Comparison of ENCODE assay signal across 20 cellular contexts in genomic region chr16:4894276-4895150, GRCh38. TPM values are rescaled to one million over a fixed set of nuclear protein-coding genes. Genes with fewer than 3 reads are reported as not detected.
A peak's percentile ranks its signal among the peaks of the same experiment; 100 is the strongest.
DNase-seq lines count a peak whose midpoint lies in the region; ATAC-seq and TF ChIP-seq lines count a peak whose summit lies in the region.
"Had no signal": no experiment of that assay in that cellular context is flagged by ENCODE, and none has a peak within 500 bp of the region (broad histone marks: within the 10 kb centered on the region; RNA-seq: fewer than 3 reads in every experiment).

No MANE protein-coding gene starts in this region.

- peaks cover 19% of the 10 kb centered on the region for H3K36me3 ChIP-seq in mammary epithelial cell (ENCODE audit: insufficient read depth, low read length)

- H3K4me1 ChIP-seq in mammary epithelial cell (ENCODE audit: insufficient read depth, low read length) = peaks cover 7% of the 10 kb centered on the region
- H3K4me1 ChIP-seq: Caco-2 had no signal

- H3K9me3 Mint-ChIP-seq in Calu3 (ENCODE audit: low read depth, unreplicated experiment) = no peaks in the 10 kb centered on the region
- no peaks in the 10 kb centered on the region for H3K9me3 Mint-ChIP-seq in stimulated activated naive CD8-positive, alpha-beta T cell treated with anti-CD3 and anti-CD28 coated beads, Interleukin-15, amount 100 ng/mL, for 72 hours
- H3K9me3 Mint-ChIP-seq: activated CD8-positive, alpha-beta T cell treated with anti-CD3 and anti-CD28 coated beads for 36 hours; activated naive CD8-positive, alpha-beta T cell treated with anti-CD3 and anti-CD28 coated beads, Interleukin-2, amount 50 U/mL, for 24 hours had no signal

- H3K27me3 ChIP-seq in mammary epithelial cell (ENCODE audit: insufficient read depth, low read length) = no peaks in the 10 kb centered on the region
- H3K27me3 ChIP-seq: esophagus muscularis mucosa, heart left ventricle had no signal

- no peak for TF ChIP-seq CTCF in Calu3 (IDR thresholded peaks at IDR 0.05; ENCODE audit: unreplicated experiment)
- no peak for TF ChIP-seq CTCF in mammary epithelial cell (conservative IDR thresholded peaks at IDR 0.05 in 1 of 2, IDR thresholded peaks at IDR 0.05 in 1 of 2; ENCODE audit: extremely low read depth in 1 of 2, insufficient read depth in 1 of 2, low read depth in 1 of 2, low read length in 2 of 2)

- no peaks in the 10 kb centered on the region for H3K27me3 Mint-ChIP-seq in Calu3 (ENCODE audit: unreplicated experiment)
- no peaks in the 10 kb centered on the region for H3K27me3 Mint-ChIP-seq in stimulated activated naive CD8-positive, alpha-beta T cell treated with anti-CD3 and anti-CD28 coated beads, Interleukin-15, amount 100 ng/mL, for 72 hours
- H3K27me3 Mint-ChIP-seq: activated CD8-positive, alpha-beta T cell treated with anti-CD3 and anti-CD28 coated beads for 36 hours; activated naive CD8-positive, alpha-beta T cell treated with anti-CD3 and anti-CD28 coated beads, Interleukin-2, amount 50 U/mL, for 24 hours had no signal

- H2AFZ ChIP-seq in mammary epithelial cell (ENCODE audit: low read depth, low read length) = no peak overlapping the region

- in situ Hi-C loops in mammary epithelial cell (cut with MboI; ENCODE audit: low sequenced_read_pairs in 2 of 2) = no loop called here

- H4K20me1 ChIP-seq in mammary epithelial cell (ENCODE audit: insufficient read depth, low read length) = no peaks in the 10 kb centered on the region

- 92% methylated on average over 10 of the region's 22 CpGs for WGBS in mammary epithelial cell (ENCODE audit: low coverage, missing lambda C conversion rate)

- H3K4me1 Mint-ChIP-seq in Calu3 (ENCODE audit: low read depth, unreplicated experiment) = no peaks in the 10 kb centered on the region
- no peaks in the 10 kb centered on the region for H3K4me1 Mint-ChIP-seq in stimulated activated naive CD8-positive, alpha-beta T cell treated with anti-CD3 and anti-CD28 coated beads, Interleukin-15, amount 100 ng/mL, for 72 hours
- H3K4me1 Mint-ChIP-seq: activated naive CD8-positive, alpha-beta T cell treated with anti-CD3 and anti-CD28 coated beads, Interleukin-2, amount 50 U/mL, for 24 hours had no signal

- H3K27ac Mint-ChIP-seq in Calu3 (ENCODE audit: unreplicated experiment) = peak overlapping the region; percentile 58
- H3K27ac Mint-ChIP-seq in stimulated activated naive CD8-positive, alpha-beta T cell treated with anti-CD3 and anti-CD28 coated beads, Interleukin-15, amount 100 ng/mL, for 72 hours = no peak overlapping the region
- H3K27ac Mint-ChIP-seq: activated CD8-positive, alpha-beta T cell treated with anti-CD3 and anti-CD28 coated beads for 36 hours; activated naive CD8-positive, alpha-beta T cell treated with anti-CD3 and anti-CD28 coated beads, Interleukin-2, amount 50 U/mL, for 24 hours had no signal

- intact Hi-C loops in Calu3 (cut with micrococcal nuclease; ENCODE audit: unreplicated experiment) (no loop called here), mammary epithelial cell (cut with micrococcal nuclease) (no loop called here)

- peak; percentile 34 for ATAC-seq in HG02798 (IDR thresholded peaks at IDR 0.05; ENCODE audit: poor library complexity, unreplicated experiment)
- no peak for ATAC-seq in stimulated activated naive CD8-positive, alpha-beta T cell treated with anti-CD3 and anti-CD28 coated beads, Interleukin-15, amount 100 ng/mL, for 72 hours
- no peak for ATAC-seq in HG02973 (IDR thresholded peaks at IDR 0.05; ENCODE audit: unreplicated experiment)
- no peak for ATAC-seq in HG03469 (IDR thresholded peaks at IDR 0.05; ENCODE audit: unreplicated experiment)
- ATAC-seq: activated CD8-positive, alpha-beta T cell treated with anti-CD3 and anti-CD28 coated beads for 36 hours; activated naive CD8-positive, alpha-beta T cell treated with anti-CD3 and anti-CD28 coated beads, Interleukin-2, amount 50 U/mL, for 24 hours; right cardiac atrium had no signal

- H3K4me3 Mint-ChIP-seq in Calu3 (ENCODE audit: low read depth, unreplicated experiment) = no peak overlapping the region
- H3K4me3 Mint-ChIP-seq in stimulated activated naive CD8-positive, alpha-beta T cell treated with anti-CD3 and anti-CD28 coated beads, Interleukin-15, amount 100 ng/mL, for 72 hours = no peak overlapping the region
- H3K4me3 Mint-ChIP-seq: activated CD8-positive, alpha-beta T cell treated with anti-CD3 and anti-CD28 coated beads for 36 hours; activated naive CD8-positive, alpha-beta T cell treated with anti-CD3 and anti-CD28 coated beads, Interleukin-2, amount 50 U/mL, for 24 hours had no signal

- no peak overlapping the region for H3K4me2 ChIP-seq in mammary epithelial cell (ENCODE audit: insufficient read depth, low read depth, low read length)

- no peak for DNase-seq in Calu3
- peak; percentile 91 for DNase-seq in SK-N-DZ (ENCODE audit: low spot score)
- DNase-seq in iPS-NIHi7 (ENCODE audit: extremely low spot score) = peak; percentile 41
- no peak for DNase-seq in mammary epithelial cell
- no peak for DNase-seq in stimulated activated naive CD8-positive, alpha-beta T cell treated with anti-CD3 and anti-CD28 coated beads, Interleukin-15, amount 100 ng/mL, for 72 hours
- DNase-seq: activated CD8-positive, alpha-beta T cell treated with anti-CD3 and anti-CD28 coated beads for 36 hours; activated naive CD8-positive, alpha-beta T cell treated with anti-CD3 and anti-CD28 coated beads, Interleukin-2, amount 50 U/mL, for 24 hours; Caco-2; heart left ventricle; kidney glomerular epithelial cell; NCI-H187; NCI-H510A; SW 1271 had no signal

- no peak overlapping the region for H3K4me3 ChIP-seq in mammary epithelial cell (replicated peaks in 1 of 3; ENCODE audit: insufficient read depth in 1 of 3, low read depth in 2 of 3, low read length in 3 of 3)
- H3K4me3 ChIP-seq: esophagus muscularis mucosa, heart left ventricle had no signal

- H3K27ac ChIP-seq in mammary epithelial cell (ENCODE audit: insufficient read depth, low read depth, low read length) = no peak overlapping the region
- H3K27ac ChIP-seq: esophagus muscularis mucosa, heart left ventricle, VCaP had no signal

- CTCF ChIA-PET in Calu3 (lab: Charles Lee) (interaction anchor here (1.1 kb wide), 1 partner anchor 62 kb away, joined by 3 read pairs; no protein-coding TSS in a partner anchor), mammary epithelial cell (lab: Charles Lee; ENCODE audit: low non-redundant PET) (no interaction called here)

- H3K9ac ChIP-seq in mammary epithelial cell (ENCODE audit: insufficient read depth, low read length) = no peak overlapping the region

- dilution Hi-C loops in mammary epithelial cell (cut with HindIII; ENCODE audit: low sequenced_read_pairs) = no loop called here

- peaks cover 79% of the 10 kb centered on the region for H3K36me3 Mint-ChIP-seq in Calu3 (ENCODE audit: insufficient read depth, unreplicated experiment)

- H3K79me2 ChIP-seq in mammary epithelial cell (ENCODE audit: insufficient read depth, low read length) = no peaks in the 10 kb centered on the region

- H3K9me3 ChIP-seq in mammary epithelial cell (replicated peaks; ENCODE audit: insufficient read depth, low read length) = peaks cover 4% of the 10 kb centered on the region
- H3K9me3 ChIP-seq: Caco-2 had no signal

- no TSS peak for BruUV-seq in Calu3 (replicated peaks; lab: Mats Ljungman, UMichigan)
- BruUV-seq in mammary epithelial cell (replicated peaks; lab: Mats Ljungman, UMichigan) = no TSS peak

RNA-seq across cellular contexts. Expression of gene PPL, which starts 42.4 kb away (rescaled TPM):
- 75.0 and 104 TPM in 2 replicates for total RNA-seq in Calu3 (2022)
- polyA plus RNA-seq in SK-N-DZ (2014; cell fraction: cytosol; rRNA removed) = 2.4 and 3.4 TPM in 2 replicates
- polyA plus RNA-seq in SK-N-DZ (2014; cell fraction: nucleus; rRNA removed) = 3.6 and 8.8 TPM in 2 replicates
- total RNA-seq in mammary epithelial cell = 10 to 100 TPM; 58.1 to 73.2 TPM
- 43.0 TPM for polyA plus RNA-seq in mammary epithelial cell
- 138 TPM for polyA minus RNA-seq in mammary epithelial cell
- total RNA-seq: OCI-LY7 had no signal

RNA-seq across cellular contexts. Expression of gene UBN1, which starts 47.2 kb away (rescaled TPM):
- total RNA-seq in Calu3 (2022) (50.5 and 55.4 TPM in 2 replicates), mammary epithelial cell (10 to 100 TPM; 23.7 to 37.2 TPM)
- 31.1 and 34.8 TPM in 2 replicates for polyA plus RNA-seq in SK-N-DZ (2014; cell fraction: cytosol; rRNA removed)
- 21.0 and 33.5 TPM in 2 replicates for polyA plus RNA-seq in SK-N-DZ (2014; cell fraction: nucleus; rRNA removed)
- 16.5 TPM for polyA plus RNA-seq in mammary epithelial cell
- 96.1 TPM for polyA minus RNA-seq in mammary epithelial cell

RNA-seq across cellular contexts. Expression of gene GLYR1, which starts 47.4 kb away (rescaled TPM):
- total RNA-seq in Calu3 (2022) (158 and 159 TPM in 2 replicates), mammary epithelial cell (10 to 100 TPM; 38.0 to 67.7 TPM)
- polyA plus RNA-seq in SK-N-DZ (2014; cell fraction: cytosol; rRNA removed) = 49.3 and 50.6 TPM in 2 replicates
- 35.7 and 56.2 TPM in 2 replicates for polyA plus RNA-seq in SK-N-DZ (2014; cell fraction: nucleus; rRNA removed)
- polyA plus RNA-seq in mammary epithelial cell = 31.3 TPM
- polyA minus RNA-seq in mammary epithelial cell = 58.2 TPM

Comparison
In these comparisons a context has a peak if more than half of its experiments do, and no peak if none do; other contexts are left out.
1. DNase-seq: peak in SK-N-DZ (single experiment) and iPS-NIHi7 (single experiment); none in Calu3 (single experiment), mammary epithelial cell (single experiment) and stimulated activated naive CD8-positive, alpha-beta T cell treated with anti-CD3 and anti-CD28 coated beads, Interleukin-15, amount 100 ng/mL, for 72 hours (0 of 2).